Comparison of ENCODE assay signal across 9 cellular contexts in the genomic region with DNA sequence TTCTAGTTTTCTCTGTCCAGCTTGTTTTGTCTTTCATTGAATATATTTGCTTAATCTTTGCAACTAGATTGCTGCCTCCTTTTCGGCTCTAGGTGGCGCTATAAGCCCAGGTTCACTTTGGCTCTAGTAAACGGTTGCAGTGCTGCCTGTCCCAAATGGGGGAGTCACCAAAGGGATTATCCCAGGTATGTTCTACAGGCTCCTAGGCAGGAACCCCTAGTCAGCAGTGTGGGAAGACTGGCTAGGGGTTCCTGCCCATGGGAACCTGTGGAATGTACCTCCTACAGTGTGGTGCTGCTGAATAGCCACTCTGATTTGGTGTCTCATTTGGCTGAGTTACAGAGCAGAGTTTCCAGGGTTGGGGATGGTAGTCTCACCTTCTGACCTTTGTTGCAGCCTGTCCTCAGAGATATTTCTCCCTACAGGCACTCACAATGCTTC.
DNase-seq lines count a peak whose midpoint lies in the region; ATAC-seq, FAIRE-seq and TF ChIP-seq lines count a peak whose summit lies in the region.
"Had no signal": no experiment of that assay in that cellular context is flagged by ENCODE, and none has a peak within 500 bp of the region (broad histone marks: within the 10 kb centered on the region; RNA-seq: fewer than 3 reads in every experiment).

No MANE protein-coding gene starts in this region.

- H3K18ac ChIP-seq in H1 (ENCODE audit: extremely low read depth, low read length), result peak overlapping the region; percentile 49; the same call in 1 of the 2 replicates

- DNase-seq in CD14-positive monocyte (ENCODE audit: low spot score) (no peak), GM19239 (ENCODE audit: insufficient read length, low spot score) (no peak), H1 (ENCODE audit: low read depth in 1 of 2, low spot score in 2 of 2) (peak; percentile 53 to 79), progenitor cell of endocrine pancreas (ENCODE audit: low spot score, unreplicated experiment) (no peak), amniotic stem cell (lab: John Stamatoyannopoulos, UW) (no peak)

- H3K14ac ChIP-seq in H1 (ENCODE audit: insufficient read length), result no peak overlapping the region

- H4K20me1 ChIP-seq in OCI-LY1 (ENCODE audit: insufficient read depth, low read length), result no peaks in the 10 kb centered on the region
- no peaks in the 10 kb centered on the region for H4K20me1 ChIP-seq in H1 (replicated peaks in 1 of 2; ENCODE audit: control insufficient read depth in 1 of 2, insufficient read depth in 2 of 2, low read length in 2 of 2)

- ATAC-seq in HG03025 (IDR thresholded peaks at IDR 0.05; ENCODE audit: low FRiP score, unreplicated experiment) (no peak), GM18511 (IDR thresholded peaks at IDR 0.05; ENCODE audit: unreplicated experiment) (no peak)

- H3K79me1 ChIP-seq in H1 (ENCODE audit: low read depth, low read length), result no peaks in the 10 kb centered on the region

- H3K27me3 Mint-ChIP-seq in CD14-positive monocyte (ENCODE audit: low read depth in 3 of 3), result no peaks in the 10 kb centered on the region
- H3K27me3 Mint-ChIP-seq in progenitor cell of endocrine pancreas, result peaks cover 4% of the 10 kb centered on the region
- H3K27me3 Mint-ChIP-seq: memory B cell had no signal

- H3F3A ChIP-seq in OCI-LY1 (ENCODE audit: insufficient read depth, low read length), result no peaks in the 10 kb centered on the region

- H3K4me1 ChIP-seq in OCI-LY1 (ENCODE audit: insufficient read depth, low read length, severe bottlenecking) (peaks cover 12% of the 10 kb centered on the region), H1 (replicated peaks in 1 of 4; ENCODE audit: control insufficient read depth in 3 of 4, insufficient read depth in 4 of 4, low read length in 3 of 4) (peaks cover 0 to 3% (median 0%) of the 10 kb centered on the region in 4 experiments; a peak in 1 of 7 replicates)

- TF ChIP-seq CTCF in CD14-positive monocyte (IDR thresholded peaks at IDR 0.05) (peak; percentile 78), OCI-LY1 (IDR thresholded peaks at IDR 0.05; ENCODE audit: low read length) (peak; percentile 93), H1 (IDR thresholded peaks at IDR 0.05; ENCODE audit: control extremely low read depth in 1 of 3, insufficient read depth in 1 of 3, low read depth in 1 of 3, low read length in 3 of 3) (peak; percentile 42 to 91 (median 82)), progenitor cell of endocrine pancreas (IDR thresholded peaks at IDR 0.05; ENCODE audit: unreplicated experiment) (peak; percentile 73)

- H3K4me1 Mint-ChIP-seq in CD14-positive monocyte (peaks cover 10% of the 10 kb centered on the region), progenitor cell of endocrine pancreas (ENCODE audit: low read depth) (peaks cover 2% of the 10 kb centered on the region)

- no peaks in the 10 kb centered on the region for H3K79me2 ChIP-seq in OCI-LY1 (ENCODE audit: insufficient read depth, low read length)
- no peaks in the 10 kb centered on the region for H3K79me2 ChIP-seq in H1 (ENCODE audit: control insufficient read depth in 1 of 2, insufficient read depth in 2 of 2, low read length in 2 of 2)

- H3K27ac Mint-ChIP-seq in CD14-positive monocyte, result peak overlapping the region in 1 of 7 donors; percentile 36
- no peak overlapping the region for H3K27ac Mint-ChIP-seq in progenitor cell of endocrine pancreas
- H3K27ac Mint-ChIP-seq: memory B cell had no signal

- H3K23ac ChIP-seq in H1 (ENCODE audit: insufficient read length), result no peak overlapping the region

- 0 out of 2 replicates have a peak, but pooled peaks cover 9% of the 10 kb centered on the region for H3K9me3 ChIP-seq in OCI-LY1 (ENCODE audit: low read length)
- no peaks in the 10 kb centered on the region for H3K9me3 ChIP-seq in H1 (ENCODE audit: insufficient read depth in 2 of 2, low read depth in 1 of 2, low read length in 1 of 2)

- WGBS in H1 (ENCODE audit: extremely low coverage in 1 of 2, insufficient coverage in 1 of 2, insufficient read length in 1 of 2, insufficient replicate concordance in 2 of 2, low coverage in 1 of 2, low lambda C conversion rate in 2 of 2, missing lambda C conversion rate in 1 of 2), 2 experiments, result 4% methylated on average over 3 of the region's 3 CpGs; no CpG with 5 or more reads in 1 of the 2 experiments

- H3K36me3 Mint-ChIP-seq in CD14-positive monocyte, result peaks cover 19% of the 10 kb centered on the region in 2 donors
- H3K36me3 Mint-ChIP-seq in progenitor cell of endocrine pancreas (ENCODE audit: insufficient read depth), result peaks cover 13% of the 10 kb centered on the region

- H3K4me3 ChIP-seq in OCI-LY1 (ENCODE audit: low read depth, low read length, poor library complexity, severe bottlenecking) (no peak overlapping the region), H1 (ENCODE audit: extremely low read depth in 1 of 4, insufficient read depth in 2 of 4, low read depth in 3 of 4, low read length in 4 of 4) (no peak overlapping the region)

- 0 out of 2 replicates have a peak overlapping the region, but pooled peaks have one; percentile 35 for H2BK5ac ChIP-seq in H1 (ENCODE audit: low read depth, low read length)

- H3K4ac ChIP-seq in H1 (replicated peaks; ENCODE audit: insufficient read length, low read depth, low read length), result no peak overlapping the region

- H2BK12ac ChIP-seq in H1 (ENCODE audit: low read depth, low read length), result no peak overlapping the region

- no peak overlapping the region for H4K8ac ChIP-seq in H1 (ENCODE audit: extremely low read depth, insufficient read depth, low read length)

- CTCF ChIA-PET in H1 (lab: Charles Lee; ENCODE audit: partially characterized antibody), result interaction anchor here (0.6 to 5.7 kb wide), 47 partner anchors 8 to 579 kb away, joined by 3 to 101 read pairs (median 4); no protein-coding TSS in a partner anchor

- H4K5ac ChIP-seq in H1 (ENCODE audit: insufficient read length, low read depth, low read length), result no peak overlapping the region

- no peak overlapping the region for H3K9ac ChIP-seq in OCI-LY1 (ENCODE audit: low read length)
- H3K9ac ChIP-seq in H1 (replicated peaks in 1 of 4; ENCODE audit: extremely low read depth in 1 of 4, low read depth in 3 of 4, low read length in 3 of 4), result no peak overlapping the region

- TF ChIP-seq RAD21 in H1 (IDR thresholded peaks at IDR 0.05 in 1 of 2, conservative IDR thresholded peaks at IDR 0.05 in 1 of 2; ENCODE audit: low read depth in 2 of 2, low read length in 2 of 2), result peak; percentile 97 to 99

- no peak for TF ChIP-seq EP300 in H1 (IDR thresholded peaks at IDR 0.05; ENCODE audit: borderline replicate concordance in 1 of 2, low read depth in 2 of 2, low read length in 2 of 2)

- no peaks in the 10 kb centered on the region for H3K36me3 ChIP-seq in OCI-LY1 (ENCODE audit: insufficient read depth, low read length)
- H3K36me3 ChIP-seq in H1 (ENCODE audit: control insufficient read depth in 2 of 4, insufficient read depth in 4 of 4, low read length in 3 of 4), result no peaks in the 10 kb centered on the region

- H3K27ac ChIP-seq in OCI-LY1 (ENCODE audit: low read depth, low read length, poor library complexity, severe bottlenecking), result no peak overlapping the region
- H3K27ac ChIP-seq in H1 (ENCODE audit: low read depth, low read length), result no peak overlapping the region

- no peak overlapping the region for H2AK5ac ChIP-seq in H1 (ENCODE audit: low read depth, low read length)

- intact Hi-C loops in CD14-positive monocyte (cut with micrococcal nuclease), result loop anchor here in 1 of 2 donors (10.0 kb wide), 1 partner anchor 65 kb away; no protein-coding TSS in a partner anchor

- no peak overlapping the region for H3K56ac ChIP-seq in H1 (replicated peaks; ENCODE audit: insufficient read length, low read depth, low read length)

- POLR2A ChIA-PET in H1 (lab: Charles Lee; ENCODE audit: partially characterized antibody), result interaction anchor here (1.0 kb wide), 1 partner anchor 21 kb away, joined by 3 read pairs; no protein-coding TSS in a partner anchor

- H3K9me3 Mint-ChIP-seq in CD14-positive monocyte (peaks cover 5 to 12% (median 9%) of the 10 kb centered on the region in 7 donors), progenitor cell of endocrine pancreas (ENCODE audit: low read depth) (peaks cover 10% of the 10 kb centered on the region)

- H3K23me2 ChIP-seq in H1 (ENCODE audit: low read depth, low read length), result no peaks in the 10 kb centered on the region

- H3K4me2 ChIP-seq in OCI-LY1 (ENCODE audit: low read length) (no peak overlapping the region), H1 (ENCODE audit: insufficient read depth in 1 of 2, low read depth in 2 of 2, low read length in 2 of 2) (no peak overlapping the region)

- H3K27me3 ChIP-seq in OCI-LY1 (ENCODE audit: insufficient read depth, low read length), result no peaks in the 10 kb centered on the region
- no peaks in the 10 kb centered on the region for H3K27me3 ChIP-seq in H1 (replicated peaks in 1 of 4; ENCODE audit: control insufficient read depth in 3 of 4, extremely low read depth in 1 of 4, insufficient read depth in 3 of 4, low read length in 3 of 4)

- no peak for TF ChIP-seq POLR2A in H1 (IDR thresholded peaks at IDR 0.05; ENCODE audit: control extremely low read depth in 1 of 2, low read depth in 2 of 2, low read length in 2 of 2)

- H3K4me3 Mint-ChIP-seq in CD14-positive monocyte (no peak overlapping the region), progenitor cell of endocrine pancreas (ENCODE audit: low read depth) (no peak overlapping the region)
- H3K4me3 Mint-ChIP-seq: memory B cell had no signal

- FAIRE-seq in GM19239 (lab: Jason Lieb, UNC) (peak; percentile 94), H1 (lab: Jason Lieb, UNC) (peak; percentile 97)

- no peak overlapping the region for H2BK20ac ChIP-seq in H1 (ENCODE audit: low read length)

- no peaks in the 10 kb centered on the region for H3K9me2 ChIP-seq in OCI-LY1 (ENCODE audit: low read depth, low read length)

- no peak overlapping the region for H4K91ac ChIP-seq in H1 (replicated peaks; ENCODE audit: insufficient read length, low read length)

- H2BK120ac ChIP-seq in H1 (replicated peaks; ENCODE audit: low read depth, low read length), result no peak overlapping the region

- H2BK15ac ChIP-seq in H1 (ENCODE audit: low read length), result no peak overlapping the region; the same call in 1 of the 2 replicates

- H2AFZ ChIP-seq in OCI-LY1 (ENCODE audit: low read length) (no peak overlapping the region), H1 (ENCODE audit: low read length) (peak overlapping the region; percentile 82; the same call in 1 of the 2 replicates)

TF ChIP-seq in H1, 55 proteins besides CTCF, POLR2A, EP300 and RAD21 (continues in another document):
- TF ChIP-seq CHD1 (IDR thresholded peaks at IDR 0.05; ENCODE audit: low read depth, low read length) (no peak), TEAD4 (IDR thresholded peaks at IDR 0.05; ENCODE audit: low read depth, low read length) (0 out of 2 replicates have a peak, but pooled peaks have one; percentile 28), ASH2L (IDR thresholded peaks at IDR 0.05; ENCODE audit: low read length) (peak; percentile 39), EGR1 (IDR thresholded peaks at IDR 0.05; ENCODE audit: borderline replicate concordance, low read depth, low read length) (0 out of 2 replicates have a peak, but pooled peaks have one; percentile 26), TBP (IDR thresholded peaks at IDR 0.05; ENCODE audit: low read depth, low read length) (no peak), YY1 (IDR thresholded peaks at IDR 0.05; ENCODE audit: low read depth, low read length) (0 out of 2 replicates have a peak, but pooled peaks have one; percentile 23), CHD2 (IDR thresholded peaks at IDR 0.05; ENCODE audit: low read length) (no peak)

Comparison
In these comparisons a context has a peak if more than half of its experiments do, and no peak if none do; other contexts are left out.
1. DNase-seq: peak in H1 (2 of 2); none in CD14-positive monocyte (single experiment), GM19239 (single experiment), progenitor cell of endocrine pancreas (single experiment) and amniotic stem cell (single experiment).
2. Peak in every context shown above with its lines, with median percentiles within 50 percentile points of each other: CTCF ChIP-seq.